15 cellular contexts compared by ENCODE assay signal in the genomic region with DNA sequence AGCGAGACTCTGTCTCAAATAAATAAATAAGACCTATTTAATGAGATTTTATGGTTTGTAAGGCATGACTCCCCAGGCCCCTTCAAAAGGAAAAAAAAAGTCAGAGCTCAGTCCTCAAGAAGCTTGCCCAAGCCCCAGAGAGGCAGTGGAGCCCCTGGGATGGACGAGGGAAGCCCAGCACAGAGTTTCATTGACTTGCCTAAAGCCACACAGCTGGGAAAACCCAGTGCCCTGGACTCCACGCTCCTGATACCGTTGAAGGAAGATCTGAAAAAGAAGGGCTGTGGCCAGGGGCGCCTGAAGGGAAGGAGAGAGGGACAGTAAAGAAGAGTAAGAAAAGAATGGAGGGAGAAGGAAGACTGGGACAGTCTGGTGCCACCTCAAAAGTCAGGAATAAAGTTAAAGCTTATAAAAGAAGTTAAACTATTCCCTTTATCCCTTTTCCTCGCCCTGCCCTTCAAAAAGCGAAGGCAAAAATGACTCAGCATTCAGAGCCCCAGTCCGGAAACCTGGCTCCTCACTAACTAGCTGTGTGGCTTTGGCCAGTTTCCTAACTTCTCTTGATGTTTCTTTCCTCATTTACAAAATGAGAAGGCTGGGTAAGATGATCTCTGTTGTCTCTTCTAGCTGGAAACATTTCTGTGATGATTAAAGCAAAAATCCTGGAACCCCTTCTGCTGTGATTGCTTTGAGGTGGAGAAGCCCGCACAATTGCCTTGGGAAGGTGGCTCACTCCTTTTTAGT. TPM values are rescaled to one million over a fixed set of nuclear protein-coding genes. Genes with fewer than 3 reads are reported as not detected.
A peak's percentile ranks its signal among the peaks of the same experiment; 100 is the strongest.
DNase-seq lines count a peak whose midpoint lies in the region; ATAC-seq and TF ChIP-seq lines count a peak whose summit lies in the region.
"Had no signal": no experiment of that assay in that cellular context is flagged by ENCODE, and none has a peak within 500 bp of the region (broad histone marks: within the 10 kb centered on the region; RNA-seq: fewer than 3 reads in every experiment).

No MANE protein-coding gene starts in this region.

- H3K4me3 ChIP-seq in BJ (ENCODE audit: low read depth, low read length), result no peak overlapping the region
- no peak overlapping the region for H3K4me3 ChIP-seq in brain microvascular endothelial cell (ENCODE audit: low read depth, low read length)
- H3K4me3 ChIP-seq: HAP-1 had no signal

- H3K27ac Mint-ChIP-seq in activated CD4-positive, alpha-beta memory T cell treated with anti-CD3 and anti-CD28 coated beads, Interleukin-2, amount 10 ng/mL, durations not matched to agents 7 days and 5 days, result no peak overlapping the region
- H3K27ac Mint-ChIP-seq: activated CD8-positive, alpha-beta T cell treated with anti-CD3 and anti-CD28 coated beads, Interleukin-2, amount 10 ng/mL, durations not matched to agents 7 days and 5 days; activated naive CD4-positive, alpha-beta T cell treated with anti-CD3 and anti-CD28 coated beads for 36 hours; CD8-positive, alpha-beta T cell; memory B cell; T-helper 1 cell treated with Interleukin-12 subunit alpha and Interleukin-12 subunit beta and Interleukin-4 antibody, amounts not matched to agents 30 μg/mL and 1 μg/mL, for 36 hours had no signal

- H3K4me3 Mint-ChIP-seq in activated CD4-positive, alpha-beta memory T cell treated with anti-CD3 and anti-CD28 coated beads, Interleukin-2, amount 10 ng/mL, durations not matched to agents 7 days and 5 days, result no peak overlapping the region
- H3K4me3 Mint-ChIP-seq: activated CD8-positive, alpha-beta T cell treated with anti-CD3 and anti-CD28 coated beads, Interleukin-2, amount 10 ng/mL, durations not matched to agents 7 days and 5 days; activated naive CD4-positive, alpha-beta T cell treated with anti-CD3 and anti-CD28 coated beads for 36 hours; CD8-positive, alpha-beta T cell; memory B cell; T-helper 1 cell treated with Interleukin-12 subunit alpha and Interleukin-12 subunit beta and Interleukin-4 antibody, amounts not matched to agents 30 μg/mL and 1 μg/mL, for 36 hours had no signal

- in situ Hi-C loops in brain microvascular endothelial cell (cut with HindIII; ENCODE audit: low pct_ligation_motif_present, low sequenced_read_pairs), result no loop called here

- no peak overlapping the region for H3K27ac ChIP-seq in brain microvascular endothelial cell

- H3K27me3 ChIP-seq in BJ (ENCODE audit: control insufficient read depth, insufficient read depth, low read length) (no peaks in the 10 kb centered on the region), brain microvascular endothelial cell (replicated peaks) (no peaks in the 10 kb centered on the region)

- CTCF ChIA-PET in BJ (lab: Yijun Ruan, JAX), result no interaction called here
- CTCF ChIA-PET in activated CD4-positive, alpha-beta memory T cell treated with anti-CD3 and anti-CD28 coated beads, Interleukin-2, amount 10 ng/mL, durations not matched to agents 7 days and 5 days (lab: Charles Lee), result no interaction called here

- DNase-seq in BJ (ENCODE audit: low read depth) (peak; percentile 24), MV-4-11 (lab: John Stamatoyannopoulos, UW) (peak; percentile 62), brain microvascular endothelial cell (peak; percentile 8), myocyte (ENCODE audit: low read depth) (peak; percentile 70), NCI-H1048 (lab: John Stamatoyannopoulos, UW) (no peak)
- DNase-seq in activated CD4-positive, alpha-beta memory T cell treated with anti-CD3 and anti-CD28 coated beads, Interleukin-2, amount 10 ng/mL, durations not matched to agents 7 days and 5 days, result no peak
- no peak for DNase-seq in activated effector memory CD4-positive, alpha-beta T cell treated with Interleukin-2 at 50 U/mL for 16 hours
- DNase-seq: activated CD8-positive, alpha-beta T cell treated with anti-CD3 and anti-CD28 coated beads, Interleukin-2, amount 10 ng/mL, durations not matched to agents 7 days and 5 days; activated naive CD4-positive, alpha-beta T cell treated with anti-CD3 and anti-CD28 coated beads for 36 hours; CD8-positive, alpha-beta T cell; NCI-H2081 treated with DMSO at 0.1 percent for 48 hours had no signal

- POLR2A ChIA-PET in BJ (lab: Charles Lee), result no interaction called here
- POLR2A ChIA-PET in activated CD4-positive, alpha-beta memory T cell treated with anti-CD3 and anti-CD28 coated beads, Interleukin-2, amount 10 ng/mL, durations not matched to agents 7 days and 5 days (lab: Charles Lee), result no interaction called here

- TF ChIP-seq CTCF in BJ (IDR thresholded peaks at IDR 0.05; ENCODE audit: insufficient read depth, low read depth, low read length), result no peak
- no peak for TF ChIP-seq CTCF in brain microvascular endothelial cell (IDR thresholded peaks at IDR 0.05; ENCODE audit: low read depth, low read length, missing control alignments)

- H3K36me3 ChIP-seq in BJ (ENCODE audit: control insufficient read depth, insufficient read depth, low read length) (no peaks in the 10 kb centered on the region), brain microvascular endothelial cell (replicated peaks) (no peaks in the 10 kb centered on the region)
- H3K36me3 ChIP-seq: HAP-1 had no signal

- H3K27me3 Mint-ChIP-seq in activated CD4-positive, alpha-beta memory T cell treated with anti-CD3 and anti-CD28 coated beads, Interleukin-2, amount 10 ng/mL, durations not matched to agents 7 days and 5 days, result no peaks in the 10 kb centered on the region

- H3K9me3 Mint-ChIP-seq in activated CD4-positive, alpha-beta memory T cell treated with anti-CD3 and anti-CD28 coated beads, Interleukin-2, amount 10 ng/mL, durations not matched to agents 7 days and 5 days, result no peaks in the 10 kb centered on the region
- H3K9me3 Mint-ChIP-seq: activated naive CD4-positive, alpha-beta T cell treated with anti-CD3 and anti-CD28 coated beads for 36 hours; CD8-positive, alpha-beta T cell; T-helper 1 cell treated with Interleukin-12 subunit alpha and Interleukin-12 subunit beta and Interleukin-4 antibody, amounts not matched to agents 30 μg/mL and 1 μg/mL, for 36 hours had no signal

- no peaks in the 10 kb centered on the region for H3K4me1 Mint-ChIP-seq in activated CD4-positive, alpha-beta memory T cell treated with anti-CD3 and anti-CD28 coated beads, Interleukin-2, amount 10 ng/mL, durations not matched to agents 7 days and 5 days
- H3K4me1 Mint-ChIP-seq: memory B cell had no signal

- ATAC-seq in HG03095 (IDR thresholded peaks at IDR 0.05; ENCODE audit: unreplicated experiment), result no peak
- ATAC-seq: activated CD8-positive, alpha-beta T cell treated with anti-CD3 and anti-CD28 coated beads, Interleukin-2, amount 10 ng/mL, durations not matched to agents 7 days and 5 days; CD8-positive, alpha-beta T cell had no signal

- H3K36me3 Mint-ChIP-seq in activated CD4-positive, alpha-beta memory T cell treated with anti-CD3 and anti-CD28 coated beads, Interleukin-2, amount 10 ng/mL, durations not matched to agents 7 days and 5 days (ENCODE audit: low read depth), result no peaks in the 10 kb centered on the region
- H3K36me3 Mint-ChIP-seq: CD8-positive, alpha-beta T cell; memory B cell had no signal

RNA-seq across cellular contexts. Expression of a gene that starts 46.7 kb away (rescaled TPM):
- polyA plus RNA-seq in BJ (2011; rRNA removed), result 9.2 and 9.6 TPM in 2 replicates
- 3.7 and 4.1 TPM in 2 replicates for polyA minus RNA-seq in BJ (2011; rRNA and poly(A)+ RNA removed)
- total RNA-seq in myocyte, result 0.64 TPM in 1 of 2 replicates, not detected in the other
- polyA plus RNA-seq in myocyte (2012), result 0.53 TPM
- not detected for total RNA-seq in activated CD4-positive, alpha-beta memory T cell treated with anti-CD3 and anti-CD28 coated beads, Interleukin-2, amount 10 ng/mL, durations not matched to agents 7 days and 5 days
- total RNA-seq: activated CD8-positive, alpha-beta T cell treated with anti-CD3 and anti-CD28 coated beads, Interleukin-2, amount 10 ng/mL, durations not matched to agents 7 days and 5 days; activated naive CD4-positive, alpha-beta T cell treated with anti-CD3 and anti-CD28 coated beads for 36 hours; CD8-positive, alpha-beta T cell had no signal

Comparison
In these comparisons a context has a peak if more than half of its experiments do, and no peak if none do; other contexts are left out.
1. DNase-seq: peak in BJ (single experiment), MV-4-11 (single experiment), brain microvascular endothelial cell (single experiment) and myocyte (single experiment); none in NCI-H1048 (single experiment), activated CD4-positive, alpha-beta memory T cell treated with anti-CD3 and anti-CD28 coated beads, Interleukin-2, amount 10 ng/mL, durations not matched to agents 7 days and 5 days (single experiment) and activated effector memory CD4-positive, alpha-beta T cell treated with Interleukin-2 at 50 U/mL for 16 hours (single experiment).